In genomic region chr16:1054660-1055556, GRCh38 we compare ENCODE assay signal across 8 cellular contexts. TPM values are rescaled to one million over a fixed set of nuclear protein-coding genes. Genes with fewer than 3 reads are reported as not detected.
DNase-seq lines count a peak whose midpoint lies in the region; TF ChIP-seq lines count a peak whose summit lies in the region.

No MANE protein-coding gene starts in this region.

- H3K79me2 ChIP-seq in mesendoderm (ENCODE audit: control insufficient read depth, insufficient read depth, low read length), result no peaks in the 10 kb centered on the region

- no peak overlapping the region for H2AK5ac ChIP-seq in mesendoderm (ENCODE audit: low read length)

- no peak overlapping the region for H3K18ac ChIP-seq in mesendoderm (ENCODE audit: low read length)

- H3K27me3 ChIP-seq in mesendoderm (ENCODE audit: insufficient read depth, low read length, poor library complexity) (no peaks in the 10 kb centered on the region), tibial artery (peaks cover 0 to 80% of the 10 kb centered on the region in 2 donors)

- no peaks in the 10 kb centered on the region for H3K36me3 ChIP-seq in mesendoderm (ENCODE audit: control insufficient read depth, insufficient read depth, low read length)
- no peaks in the 10 kb centered on the region for H3K36me3 ChIP-seq in tibial artery

- WGBS in mesendoderm (ENCODE audit: extremely low coverage, insufficient coverage, low lambda C conversion rate), result no CpG with 5 or more reads among the region's 34 CpGs

- no peaks in the 10 kb centered on the region for H3K79me1 ChIP-seq in mesendoderm (ENCODE audit: low read length)

- H4K5ac ChIP-seq in mesendoderm (ENCODE audit: low read length), result no peak overlapping the region

- H3K27ac ChIP-seq in VCaP (no peak overlapping the region), mesendoderm (ENCODE audit: low read depth, low read length) (no peak overlapping the region), tibial artery (no peak overlapping the region)

- H3K9me3 ChIP-seq in tibial artery, result peaks cover 0 to 14% (median 9%) of the 10 kb centered on the region in 3 donors

- DNase-seq in Ammon's horn (ENCODE audit: low spot score) (peak; percentile 82), GM20000 (ENCODE audit: low spot score) (peak; percentile 81), ecto neural progenitor cell (ENCODE audit: low spot score) (peak; percentile 88), mesendoderm (peak; percentile 54), tibial artery (no peak), LoVo (ENCODE audit: low spot score) (no peak), DMS153 (lab: John Stamatoyannopoulos, UW) (no peak)

- no peak overlapping the region for H2BK5ac ChIP-seq in mesendoderm (ENCODE audit: low read length)

- no peak overlapping the region for H4K8ac ChIP-seq in mesendoderm (ENCODE audit: low read depth, low read length)

- H3K23ac ChIP-seq in mesendoderm (ENCODE audit: low read length), result no peak overlapping the region

- H3K4me1 ChIP-seq in mesendoderm (ENCODE audit: control insufficient read depth, low read depth, low read length) (no peaks in the 10 kb centered on the region), tibial artery (peaks cover 0 to 14% (median 10%) of the 10 kb centered on the region in 4 donors)

- no peak overlapping the region for H3K9ac ChIP-seq in mesendoderm (ENCODE audit: low read length)

- no peak overlapping the region for H3K4ac ChIP-seq in mesendoderm (ENCODE audit: low read depth, low read length)

- TF ChIP-seq CTCF in GM20000 (IDR thresholded peaks at IDR 0.05; ENCODE audit: extremely low read depth, missing control alignments) (peak; percentile 47), VCaP (conservative IDR thresholded peaks at IDR 0.05) (peak; percentile 85), tibial artery (IDR thresholded peaks at IDR 0.05) (peak; percentile 73 to 75)

- H2BK15ac ChIP-seq in mesendoderm (replicated peaks; ENCODE audit: low read depth), result no peak overlapping the region

- intact Hi-C loops in tibial artery (cut with DNase I; ENCODE audit: low total_unique reads), result loop anchor here (5.0 to 10.0 kb wide), 3 partner anchors 142 to 343 kb away; no protein-coding TSS in a partner anchor

- H3K4me3 ChIP-seq in mesendoderm (ENCODE audit: low read length) (no peak overlapping the region), tibial artery (no peak overlapping the region)

- no peak overlapping the region for H3K4me2 ChIP-seq in mesendoderm (ENCODE audit: low read length)

- no peak overlapping the region for H2BK120ac ChIP-seq in mesendoderm (ENCODE audit: low read depth, low read length)

- H3K56ac ChIP-seq in mesendoderm (ENCODE audit: low read length), result no peak overlapping the region

RNA-seq across cellular contexts. Expression of gene SSTR5, which starts 17.6 kb away (rescaled TPM):
- 0.03 TPM for polyA plus RNA-seq in mesendoderm (2013, experiment 1 of 2)
- not detected for polyA plus RNA-seq in mesendoderm (2013, experiment 2 of 2)

RNA-seq across cellular contexts. Expression of gene C1QTNF8, which starts 41.1 kb away (rescaled TPM):
- polyA plus RNA-seq in mesendoderm (2013, experiment 1 of 2), result not detected
- not detected for polyA plus RNA-seq in mesendoderm (2013, experiment 2 of 2)

Comparison
In these comparisons a context has a peak if more than half of its experiments do, and no peak if none do; other contexts are left out.
1. DNase-seq: peak in Ammon's horn (single experiment), GM20000 (single experiment), ecto neural progenitor cell (single experiment) and mesendoderm (single experiment); none in tibial artery (0 of 2), LoVo (single experiment) and DMS153 (single experiment).
2. Peak in every context shown above with its lines, with median percentiles within 50 percentile points of each other: CTCF ChIP-seq.